In the genomic region with DNA sequence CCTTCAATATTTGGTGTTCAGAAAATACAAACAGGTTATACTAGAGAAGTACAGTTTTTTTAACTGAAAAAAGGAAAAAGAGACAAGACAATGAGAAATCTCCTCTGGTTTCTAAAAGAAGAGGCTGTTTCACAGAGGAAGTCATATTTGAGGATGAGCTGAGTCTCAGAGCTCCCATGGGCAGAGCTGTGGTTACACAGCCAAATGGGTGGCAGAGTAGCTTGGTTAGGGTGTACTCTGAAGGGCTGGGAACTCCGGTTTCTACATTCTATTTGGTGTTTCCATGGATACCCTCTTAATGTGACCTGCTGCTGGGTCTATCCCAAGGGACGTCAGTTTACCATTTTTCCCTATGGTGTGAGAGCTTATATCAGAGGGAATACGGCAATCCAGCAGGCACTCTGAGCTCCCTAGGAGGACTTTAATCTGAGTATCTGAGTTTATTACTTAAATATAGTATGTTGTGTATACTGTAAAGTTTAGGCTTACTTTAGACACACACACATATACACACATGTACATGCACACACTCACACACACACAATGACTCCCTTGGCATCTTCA, we compare ENCODE assay signal across 2 cellular contexts.
TF ChIP-seq lines count a peak whose summit lies in the region.

No MANE protein-coding gene starts in this region.

TF ChIP-seq in H1, 55 proteins besides CTCF, POLR2A, EP300 and RAD21:
- TF ChIP-seq, protein P1, sequence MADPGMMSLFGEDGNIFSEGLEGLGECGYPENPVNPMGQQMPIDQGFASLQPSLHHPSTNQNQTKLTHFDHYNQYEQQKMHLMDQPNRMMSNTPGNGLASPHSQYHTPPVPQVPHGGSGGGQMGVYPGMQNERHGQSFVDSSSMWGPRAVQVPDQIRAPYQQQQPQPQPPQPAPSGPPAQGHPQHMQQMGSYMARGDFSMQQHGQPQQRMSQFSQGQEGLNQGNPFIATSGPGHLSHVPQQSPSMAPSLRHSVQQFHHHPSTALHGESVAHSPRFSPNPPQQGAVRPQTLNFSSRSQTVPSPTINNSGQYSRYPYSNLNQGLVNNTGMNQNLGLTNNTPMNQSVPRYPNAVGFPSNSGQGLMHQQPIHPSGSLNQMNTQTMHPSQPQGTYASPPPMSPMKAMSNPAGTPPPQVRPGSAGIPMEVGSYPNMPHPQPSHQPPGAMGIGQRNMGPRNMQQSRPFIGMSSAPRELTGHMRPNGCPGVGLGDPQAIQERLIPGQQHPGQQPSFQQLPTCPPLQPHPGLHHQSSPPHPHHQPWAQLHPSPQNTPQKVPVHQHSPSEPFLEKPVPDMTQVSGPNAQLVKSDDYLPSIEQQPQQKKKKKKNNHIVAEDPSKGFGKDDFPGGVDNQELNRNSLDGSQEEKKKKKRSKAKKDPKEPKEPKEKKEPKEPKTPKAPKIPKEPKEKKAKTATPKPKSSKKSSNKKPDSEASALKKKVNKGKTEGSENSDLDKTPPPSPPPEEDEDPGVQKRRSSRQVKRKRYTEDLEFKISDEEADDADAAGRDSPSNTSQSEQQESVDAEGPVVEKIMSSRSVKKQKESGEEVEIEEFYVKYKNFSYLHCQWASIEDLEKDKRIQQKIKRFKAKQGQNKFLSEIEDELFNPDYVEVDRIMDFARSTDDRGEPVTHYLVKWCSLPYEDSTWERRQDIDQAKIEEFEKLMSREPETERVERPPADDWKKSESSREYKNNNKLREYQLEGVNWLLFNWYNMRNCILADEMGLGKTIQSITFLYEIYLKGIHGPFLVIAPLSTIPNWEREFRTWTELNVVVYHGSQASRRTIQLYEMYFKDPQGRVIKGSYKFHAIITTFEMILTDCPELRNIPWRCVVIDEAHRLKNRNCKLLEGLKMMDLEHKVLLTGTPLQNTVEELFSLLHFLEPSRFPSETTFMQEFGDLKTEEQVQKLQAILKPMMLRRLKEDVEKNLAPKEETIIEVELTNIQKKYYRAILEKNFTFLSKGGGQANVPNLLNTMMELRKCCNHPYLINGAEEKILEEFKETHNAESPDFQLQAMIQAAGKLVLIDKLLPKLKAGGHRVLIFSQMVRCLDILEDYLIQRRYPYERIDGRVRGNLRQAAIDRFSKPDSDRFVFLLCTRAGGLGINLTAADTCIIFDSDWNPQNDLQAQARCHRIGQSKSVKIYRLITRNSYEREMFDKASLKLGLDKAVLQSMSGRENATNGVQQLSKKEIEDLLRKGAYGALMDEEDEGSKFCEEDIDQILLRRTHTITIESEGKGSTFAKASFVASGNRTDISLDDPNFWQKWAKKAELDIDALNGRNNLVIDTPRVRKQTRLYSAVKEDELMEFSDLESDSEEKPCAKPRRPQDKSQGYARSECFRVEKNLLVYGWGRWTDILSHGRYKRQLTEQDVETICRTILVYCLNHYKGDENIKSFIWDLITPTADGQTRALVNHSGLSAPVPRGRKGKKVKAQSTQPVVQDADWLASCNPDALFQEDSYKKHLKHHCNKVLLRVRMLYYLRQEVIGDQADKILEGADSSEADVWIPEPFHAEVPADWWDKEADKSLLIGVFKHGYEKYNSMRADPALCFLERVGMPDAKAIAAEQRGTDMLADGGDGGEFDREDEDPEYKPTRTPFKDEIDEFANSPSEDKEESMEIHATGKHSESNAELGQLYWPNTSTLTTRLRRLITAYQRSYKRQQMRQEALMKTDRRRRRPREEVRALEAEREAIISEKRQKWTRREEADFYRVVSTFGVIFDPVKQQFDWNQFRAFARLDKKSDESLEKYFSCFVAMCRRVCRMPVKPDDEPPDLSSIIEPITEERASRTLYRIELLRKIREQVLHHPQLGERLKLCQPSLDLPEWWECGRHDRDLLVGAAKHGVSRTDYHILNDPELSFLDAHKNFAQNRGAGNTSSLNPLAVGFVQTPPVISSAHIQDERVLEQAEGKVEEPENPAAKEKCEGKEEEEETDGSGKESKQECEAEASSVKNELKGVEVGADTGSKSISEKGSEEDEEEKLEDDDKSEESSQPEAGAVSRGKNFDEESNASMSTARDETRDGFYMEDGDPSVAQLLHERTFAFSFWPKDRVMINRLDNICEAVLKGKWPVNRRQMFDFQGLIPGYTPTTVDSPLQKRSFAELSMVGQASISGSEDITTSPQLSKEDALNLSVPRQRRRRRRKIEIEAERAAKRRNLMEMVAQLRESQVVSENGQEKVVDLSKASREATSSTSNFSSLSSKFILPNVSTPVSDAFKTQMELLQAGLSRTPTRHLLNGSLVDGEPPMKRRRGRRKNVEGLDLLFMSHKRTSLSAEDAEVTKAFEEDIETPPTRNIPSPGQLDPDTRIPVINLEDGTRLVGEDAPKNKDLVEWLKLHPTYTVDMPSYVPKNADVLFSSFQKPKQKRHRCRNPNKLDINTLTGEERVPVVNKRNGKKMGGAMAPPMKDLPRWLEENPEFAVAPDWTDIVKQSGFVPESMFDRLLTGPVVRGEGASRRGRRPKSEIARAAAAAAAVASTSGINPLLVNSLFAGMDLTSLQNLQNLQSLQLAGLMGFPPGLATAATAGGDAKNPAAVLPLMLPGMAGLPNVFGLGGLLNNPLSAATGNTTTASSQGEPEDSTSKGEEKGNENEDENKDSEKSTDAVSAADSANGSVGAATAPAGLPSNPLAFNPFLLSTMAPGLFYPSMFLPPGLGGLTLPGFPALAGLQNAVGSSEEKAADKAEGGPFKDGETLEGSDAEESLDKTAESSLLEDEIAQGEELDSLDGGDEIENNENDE (IDR thresholded peaks at IDR 0.05; ENCODE audit: insufficient replicate concordance, low read length): peak; percentile 86
- TF ChIP-seq SIX5 (IDR thresholded peaks at IDR 0.05; ENCODE audit: low read depth, low read length): no peak

TF ChIP-seq in HEK293T, 16 proteins besides CTCF, POLR2A, EP300 and RAD21:
- no peak for TF ChIP-seq SUZ12 (IDR thresholded peaks at IDR 0.05)
- TF ChIP-seq HDGF (IDR thresholded peaks at IDR 0.05; ENCODE audit: borderline replicate concordance): no peak
- no peak for TF ChIP-seq FOXA1 (IDR thresholded peaks at IDR 0.05)
